ENCODE assay signal across 8 cellular contexts in genomic region chr5:126443374-126443851, GRCh38. TPM values are rescaled to one million over a fixed set of nuclear protein-coding genes. Genes with fewer than 3 reads are reported as not detected.
DNase-seq lines count a peak whose midpoint lies in the region; ATAC-seq, FAIRE-seq and TF ChIP-seq lines count a peak whose summit lies in the region.

No MANE protein-coding gene starts in this region.

- intact Hi-C loops in mammary epithelial cell (cut with micrococcal nuclease) (no loop called here), PC-3 (cut with micrococcal nuclease) (no loop called here)

- H3K4me2 ChIP-seq in mammary epithelial cell (ENCODE audit: insufficient read depth, low read depth, low read length), result no peak overlapping the region
- no peak overlapping the region for H3K4me2 ChIP-seq in PC-3 (ENCODE audit: low read length)
- no peak overlapping the region for H3K4me2 ChIP-seq in neuronal stem cell (ENCODE audit: insufficient read depth, low read length, poor library complexity, severe bottlenecking)

- H3K27ac ChIP-seq in mammary epithelial cell (ENCODE audit: insufficient read depth, low read depth, low read length) (peak overlapping the region; percentile 21), PC-3 (ENCODE audit: low read length) (no peak overlapping the region), neuronal stem cell (replicated peaks; ENCODE audit: low read length) (no peak overlapping the region)

- no peaks in the 10 kb centered on the region for H3F3A ChIP-seq in PC-3 (ENCODE audit: low read length, unreplicated experiment)

- H3K9ac ChIP-seq in mammary epithelial cell (ENCODE audit: insufficient read depth, low read length), result no peak overlapping the region
- no peak overlapping the region for H3K9ac ChIP-seq in PC-3 (ENCODE audit: low read length)
- H3K9ac ChIP-seq in neuronal stem cell (ENCODE audit: low read depth, low read length, poor library complexity), result no peak overlapping the region

- H3K79me1 ChIP-seq in neuronal stem cell (ENCODE audit: low read depth, low read length), result no peaks in the 10 kb centered on the region

- in situ Hi-C loops in mammary epithelial cell (cut with MboI; ENCODE audit: low sequenced_read_pairs in 2 of 2), result no loop called here

- 100% methylated on average over 2 of the region's 2 CpGs for WGBS in mammary epithelial cell (ENCODE audit: low coverage, missing lambda C conversion rate)
- WGBS in neuronal stem cell (ENCODE audit: extremely low coverage in 2 of 2, insufficient read length in 2 of 2, insufficient replicate concordance in 1 of 2), 2 donors, result no CpG with 5 or more reads among the region's 2 CpGs

- no peak overlapping the region for H2AK5ac ChIP-seq in neuronal stem cell (ENCODE audit: low read depth, low read length)

- H3K79me2 ChIP-seq in mammary epithelial cell (ENCODE audit: insufficient read depth, low read length) (peaks cover 73% of the 10 kb centered on the region), PC-3 (ENCODE audit: low read length) (peaks cover 63% of the 10 kb centered on the region)

- H2AFZ ChIP-seq in mammary epithelial cell (ENCODE audit: low read depth, low read length), result no peak overlapping the region
- H2AFZ ChIP-seq in PC-3 (ENCODE audit: low read length), result no peak overlapping the region
- H2AFZ ChIP-seq in neuronal stem cell (ENCODE audit: low read length), result no peak overlapping the region

- no peak overlapping the region for H3K23ac ChIP-seq in neuronal stem cell (ENCODE audit: low read depth, low read length, poor library complexity)

- no peak overlapping the region for H3K14ac ChIP-seq in neuronal stem cell (ENCODE audit: low read length)

- BruUV-seq in mammary epithelial cell (replicated peaks; lab: Mats Ljungman, UMichigan) (no TSS peak), PC-3 (replicated peaks; lab: Mats Ljungman, UMichigan) (no TSS peak)

- no peak overlapping the region for H4K8ac ChIP-seq in neuronal stem cell (ENCODE audit: low read depth, low read length)

- no peak overlapping the region for H3K4ac ChIP-seq in neuronal stem cell (ENCODE audit: low read length)

- CTCF ChIA-PET in mammary epithelial cell (lab: Charles Lee; ENCODE audit: low non-redundant PET) (no interaction called here), PC-3 (lab: Charles Lee) (no interaction called here)

- peak; percentile 81 for FAIRE-seq in GM12892 (lab: Jason Lieb, UNC)

- H2BK5ac ChIP-seq in neuronal stem cell (ENCODE audit: low read length), result no peak overlapping the region

- H3K27me3 ChIP-seq in mammary epithelial cell (ENCODE audit: insufficient read depth, low read length), result no peaks in the 10 kb centered on the region
- no peaks in the 10 kb centered on the region for H3K27me3 ChIP-seq in PC-3 (ENCODE audit: low read length)
- H3K27me3 ChIP-seq in neuronal stem cell (ENCODE audit: control insufficient read depth in 3 of 3, insufficient read depth in 3 of 3, low read depth in 1 of 3, low read length in 3 of 3), result peaks cover 0 to 1% (median 0%) of the 10 kb centered on the region in 3 experiments

- ATAC-seq in GM19463 (IDR thresholded peaks at IDR 0.05; ENCODE audit: unreplicated experiment) (peak; percentile 78), HG03108 (IDR thresholded peaks at IDR 0.05; ENCODE audit: unreplicated experiment) (peak; percentile 92), PC-3 (no peak)

- POLR2A ChIA-PET in PC-3 (lab: Charles Lee; ENCODE audit: unreplicated experiment), result no interaction called here

- no peak overlapping the region for H2BK15ac ChIP-seq in neuronal stem cell (ENCODE audit: low read length)

- no peak for DNase-seq in GM12892 (ENCODE audit: insufficient read length)
- no peak for DNase-seq in mammary epithelial cell
- no peak for DNase-seq in GDM1 (lab: John Stamatoyannopoulos, UW)
- DNase-seq in PC-3, result no peak
- no peak for DNase-seq in mesenteric fat pad (ENCODE audit: low spot score)
- no peak for DNase-seq in neuronal stem cell (ENCODE audit: low spot score)

- no peaks in the 10 kb centered on the region for H3K9me3 ChIP-seq in mammary epithelial cell (replicated peaks; ENCODE audit: insufficient read depth, low read length)
- H3K9me3 ChIP-seq in PC-3 (ENCODE audit: low read length), result no peaks in the 10 kb centered on the region
- H3K9me3 ChIP-seq in neuronal stem cell (replicated peaks in 1 of 2; ENCODE audit: control insufficient read depth in 2 of 2, insufficient read depth in 1 of 2, low read depth in 1 of 2, low read length in 2 of 2), result no peaks in the 10 kb centered on the region

- no peak overlapping the region for H2BK12ac ChIP-seq in neuronal stem cell (ENCODE audit: low read length)

- H3K4me1 ChIP-seq in mammary epithelial cell (ENCODE audit: insufficient read depth, low read length) (peaks cover 34% of the 10 kb centered on the region), PC-3 (ENCODE audit: insufficient read depth, low read length) (peaks cover 25% of the 10 kb centered on the region), neuronal stem cell (ENCODE audit: control insufficient read depth in 2 of 2, insufficient read depth in 1 of 2, low read depth in 1 of 2, low read length in 2 of 2) (no peaks in the 10 kb centered on the region)

- H4K91ac ChIP-seq in neuronal stem cell (ENCODE audit: low read depth, low read length, poor library complexity), result no peak overlapping the region

- H3K18ac ChIP-seq in neuronal stem cell (ENCODE audit: low read length), result no peak overlapping the region

- no peak overlapping the region for H2BK120ac ChIP-seq in neuronal stem cell (ENCODE audit: low read depth, low read length)

- H3K36me3 ChIP-seq in mammary epithelial cell (ENCODE audit: insufficient read depth, low read length) (no peaks in the 10 kb centered on the region), PC-3 (ENCODE audit: low read depth, low read length) (peaks cover 8% of the 10 kb centered on the region; the same call in 1 of the 2 replicates), neuronal stem cell (replicated peaks in 1 of 2; ENCODE audit: control insufficient read depth in 2 of 2, insufficient read depth in 2 of 2, low read length in 2 of 2) (no peaks in the 10 kb centered on the region)

- dilution Hi-C loops in mammary epithelial cell (cut with HindIII; ENCODE audit: low sequenced_read_pairs), result no loop called here

- H3K4me3 ChIP-seq in mammary epithelial cell (replicated peaks in 1 of 3; ENCODE audit: insufficient read depth in 1 of 3, low read depth in 2 of 3, low read length in 3 of 3) (no peak overlapping the region), PC-3 (ENCODE audit: low read length) (no peak overlapping the region), neuronal stem cell (ENCODE audit: low read length in 2 of 2) (no peak overlapping the region)

- no peak for TF ChIP-seq POLR2A in GM12892 (IDR thresholded peaks at IDR 0.05; ENCODE audit: low read depth, low read length)

- no peaks in the 10 kb centered on the region for H3K9me2 ChIP-seq in PC-3 (replicated peaks; ENCODE audit: low read length)

- H4K20me1 ChIP-seq in mammary epithelial cell (ENCODE audit: insufficient read depth, low read length) (no peaks in the 10 kb centered on the region), PC-3 (ENCODE audit: low read length) (no peaks in the 10 kb centered on the region)

- no peak for TF ChIP-seq CTCF in mammary epithelial cell (conservative IDR thresholded peaks at IDR 0.05 in 1 of 2, IDR thresholded peaks at IDR 0.05 in 1 of 2; ENCODE audit: extremely low read depth in 1 of 2, insufficient read depth in 1 of 2, low read depth in 1 of 2, low read length in 2 of 2)
- no peak for TF ChIP-seq CTCF in PC-3 (conservative IDR thresholded peaks at IDR 0.05; ENCODE audit: low read depth, low read length)

RNA-seq across cellular contexts. Expression of gene GRAMD2B, which starts 20.2 kb away (rescaled TPM):
- polyA plus RNA-seq in GM12892 (2012; ENCODE audit: missing spikeins), result 5.2 TPM
- total RNA-seq in mammary epithelial cell, result 100 to 1,000 TPM in 1 of 2 donors, 10 to 100 TPM in 1; 56.2 to 113 TPM
- polyA plus RNA-seq in mammary epithelial cell, result 36.9 TPM
- 14.3 TPM for polyA minus RNA-seq in mammary epithelial cell
- 33.6 and 38.8 TPM in 2 replicates for total RNA-seq in PC-3 (2014; rRNA removed)
- 10.7 TPM for total RNA-seq in mesenteric fat pad
- polyA plus RNA-seq in neuronal stem cell (2013, experiment 1 of 2), result 4.8 TPM
- polyA plus RNA-seq in neuronal stem cell (2013, experiment 2 of 2), result 5.9 TPM
